ENCODE assay signal across 25 cellular contexts in the genomic region with DNA sequence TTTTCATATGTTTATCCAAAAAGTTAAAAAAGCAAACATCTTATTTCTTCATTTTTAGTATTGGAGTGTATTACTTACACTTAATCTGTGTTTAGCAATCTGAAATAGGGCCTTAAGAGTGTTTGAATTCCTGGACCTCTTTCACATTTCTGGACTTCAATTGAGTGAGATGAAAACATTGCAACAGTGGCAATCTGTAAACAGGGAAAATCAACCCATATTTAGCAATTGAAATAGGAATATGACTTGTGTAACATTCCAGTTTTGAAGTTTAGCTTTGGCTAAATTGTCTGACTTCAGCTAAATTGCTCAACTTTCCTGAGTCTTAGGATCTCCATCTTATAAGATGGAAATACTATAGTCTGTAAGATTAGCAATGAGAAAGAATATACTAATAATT.
"Had no signal": no experiment of that assay in that cellular context is flagged by ENCODE, and none has a peak within 500 bp of the region (broad histone marks: within the 10 kb centered on the region; RNA-seq: fewer than 3 reads in every experiment).

No MANE protein-coding gene starts in this region.

- H3K36me3 ChIP-seq: left lung, sigmoid colon, upper lobe of right lung had no signal

- H3K27ac ChIP-seq: testis, upper lobe of right lung had no signal

- H3K4me1 ChIP-seq: left lung, testis, upper lobe of right lung had no signal

- DNase-seq: activated B cell treated with CpG ODN at 0.5 μM for 24 hours; activated CD4-positive, alpha-beta T cell treated with anti-CD3 and anti-CD28 coated beads for 36 hours; activated CD4-positive, alpha-beta T cell treated with anti-CD3 and anti-CD28 coated beads, Interleukin-2, amount 50 U/mL, for 4 hours; activated CD8-positive, alpha-beta memory T cell treated with anti-CD3 and anti-CD28 coated beads for 24 hours; activated CD8-positive, alpha-beta memory T cell treated with anti-CD3 and anti-CD28 coated beads, Interleukin-2, amount 50 U/mL, for 4 hours; activated naive CD4-positive, alpha-beta T cell; activated T-cell treated with anti-CD3 and anti-CD28 coated beads, Interleukin-2, amount 50 U/mL, for 24 hours; amniotic stem cell; cortex of kidney; endodermal cell; kidney glomerular epithelial cell; left lung; naive B cell; nucleus accumbens; posterior cingulate gyrus; sigmoid colon; stimulated activated CD4-positive, alpha-beta T cell treated with anti-CD3 and anti-CD28 coated beads, Interleukin-2, amount 100 ng/mL, for 48 hours; stimulated activated CD8-positive, alpha-beta memory T cell treated with anti-CD3 and anti-CD28 coated beads, Interleukin-4, amount 100 ng/mL, for 48 hours; stimulated activated naive B cell treated with anti-CD40 and anti-IgM and Interleukin-4, amounts not matched to agents 10 μg/mL and 1 μg/mL and 100 μg/mL, for 72 hours; T-helper 17 cell; testis; upper lobe of right lung had no signal

- H3K4me3 ChIP-seq: left lung, lung, sigmoid colon, testis, upper lobe of right lung had no signal

- H3K9me3 ChIP-seq: left lung, sigmoid colon, testis, upper lobe of right lung had no signal

- ATAC-seq: activated CD4-positive, alpha-beta T cell treated with anti-CD3 and anti-CD28 coated beads for 36 hours; activated T-helper 17 cell treated with anti-CD3 and anti-CD28 coated beads, Interleukin-2, amount 50 U/mL, for 72 hours; left lung; stimulated activated naive B cell treated with anti-CD40 and anti-IgM and Interleukin-4, amounts not matched to agents 10 μg/mL and 1 μg/mL and 100 μg/mL, for 72 hours; T-helper 17 cell; upper lobe of right lung had no signal

- H3K27me3 ChIP-seq: left lung, sigmoid colon, testis, upper lobe of right lung had no signal

- FAIRE-seq: bronchial epithelial cell had no signal
